Comparison of ENCODE assay signal across 18 cellular contexts in genomic region chr3:73813978-73814292, GRCh38.
DNase-seq lines count a peak whose midpoint lies in the region; TF ChIP-seq lines count a peak whose summit lies in the region.
"Had no signal": no experiment of that assay in that cellular context is flagged by ENCODE, and none has a peak within 500 bp of the region (broad histone marks: within the 10 kb centered on the region; RNA-seq: fewer than 3 reads in every experiment).

No MANE protein-coding gene starts in this region.

- H3K9me2 ChIP-seq in hepatocyte (replicated peaks; ENCODE audit: insufficient read depth) (no peaks in the 10 kb centered on the region), neural cell (ENCODE audit: insufficient read depth, low read length) (no peaks in the 10 kb centered on the region)

- H3K79me2 ChIP-seq in hepatocyte (no peaks in the 10 kb centered on the region), neural cell (replicated peaks; ENCODE audit: insufficient read depth, low read length) (no peaks in the 10 kb centered on the region)

- H3K4me1 ChIP-seq in hepatocyte (ENCODE audit: insufficient read depth): no peaks in the 10 kb centered on the region
- peaks cover 0 to 11% (median 8%) of the 10 kb centered on the region in 5 donors for H3K4me1 ChIP-seq in subcutaneous abdominal adipose tissue (ENCODE audit: control insufficient read depth in 5 of 5, insufficient read depth in 5 of 5, low read length in 5 of 5)
- no peaks in the 10 kb centered on the region for H3K4me1 ChIP-seq in testis
- H3K4me1 ChIP-seq: A549, Caco-2 had no signal

- peak overlapping the region; percentile 26 for H3K4me2 ChIP-seq in hepatocyte
- H3K4me2 ChIP-seq in neural cell (ENCODE audit: low read length): no peak overlapping the region
- H3K4me2 ChIP-seq: A549 had no signal

- no peak overlapping the region for H2AFZ ChIP-seq in hepatocyte
- H2AFZ ChIP-seq in neural cell (ENCODE audit: low read depth, low read length): no peak overlapping the region
- H2AFZ ChIP-seq: GM23248 had no signal

- no peaks in the 10 kb centered on the region for H3K36me3 ChIP-seq in hepatocyte (replicated peaks; ENCODE audit: insufficient read depth, low read depth)
- no peaks in the 10 kb centered on the region for H3K36me3 ChIP-seq in neural cell (ENCODE audit: insufficient read depth, low read length)
- no peaks in the 10 kb centered on the region for H3K36me3 ChIP-seq in subcutaneous abdominal adipose tissue (ENCODE audit: control insufficient read depth in 5 of 5, insufficient read depth in 5 of 5, low read length in 5 of 5)
- H3K36me3 ChIP-seq in testis (ENCODE audit: low read depth, missing control alignments): no peaks in the 10 kb centered on the region

- DNase-seq in HL-60 (ENCODE audit: low read depth in 1 of 2, low spot score in 1 of 2): no peak
- DNase-seq in hepatocyte (ENCODE audit: low spot score): no peak
- DNase-seq in GM10266 (ENCODE audit: extremely low spot score): no peak
- DNase-seq in testis: no peak
- no peak for DNase-seq in NCI-H1694 (lab: John Stamatoyannopoulos, UW)
- DNase-seq in globus pallidus (ENCODE audit: low spot score): no peak
- DNase-seq: 8988T; C1 segment of cervical spinal cord; Caco-2; CD8-positive, alpha-beta T cell; DMS79; EL; GDM1; H9 had no signal

- no peak overlapping the region for H3K4me3 ChIP-seq in HL-60 (replicated peaks; ENCODE audit: insufficient read depth, low read length)
- no peak overlapping the region for H3K4me3 ChIP-seq in hepatocyte
- no peak overlapping the region for H3K4me3 ChIP-seq in neural cell (ENCODE audit: low read length)
- no peak overlapping the region for H3K4me3 ChIP-seq in subcutaneous abdominal adipose tissue (ENCODE audit: low read depth in 1 of 5, low read length in 5 of 5)
- no peak overlapping the region for H3K4me3 ChIP-seq in testis
- H3K4me3 ChIP-seq: A549, GM23248 had no signal

- WGBS in hepatocyte (ENCODE audit: low lambda C conversion rate, missing lambda C conversion rate): 85% methylated on average over 2 of the region's 2 CpGs
- WGBS in testis, 2 donors: 90 to 95% methylated on average over 2 of the region's 2 CpGs

- peak overlapping the region; percentile 65 for H3K27ac ChIP-seq in HL-60 (replicated peaks)
- H3K27ac ChIP-seq in hepatocyte: peak overlapping the region; percentile 32
- H3K27ac ChIP-seq in neural cell (ENCODE audit: low read length): peak overlapping the region; percentile 60
- peak overlapping the region; percentile 12 for H3K27ac ChIP-seq in subcutaneous abdominal adipose tissue (ENCODE audit: low read depth, low read length)
- H3K27ac ChIP-seq in testis: no peak overlapping the region
- H3K27ac ChIP-seq: A549, GM23248 had no signal

- no peak for TF ChIP-seq RAD21 in neural cell (conservative IDR thresholded peaks at IDR 0.05)

- intact Hi-C loops in testis (cut with DNase I; ENCODE audit: low total_unique reads): no loop called here

- H3K9me3 ChIP-seq in hepatocyte (ENCODE audit: low read depth): no peaks in the 10 kb centered on the region
- no peaks in the 10 kb centered on the region for H3K9me3 ChIP-seq in neural cell (ENCODE audit: low read length)
- H3K9me3 ChIP-seq in subcutaneous abdominal adipose tissue (ENCODE audit: control insufficient read depth in 5 of 5, low read length in 5 of 5): no peaks in the 10 kb centered on the region
- no peaks in the 10 kb centered on the region for H3K9me3 ChIP-seq in testis
- H3K9me3 ChIP-seq: A549, Caco-2 had no signal

- H4K20me1 ChIP-seq in hepatocyte (ENCODE audit: insufficient read depth, poor library complexity, severe bottlenecking): no peaks in the 10 kb centered on the region
- no peaks in the 10 kb centered on the region for H4K20me1 ChIP-seq in neural cell (ENCODE audit: insufficient read depth)

- H3K27me3 ChIP-seq in HL-60 (ENCODE audit: insufficient read depth, poor library complexity, severe bottlenecking) (no peaks in the 10 kb centered on the region), hepatocyte (no peaks in the 10 kb centered on the region), neural cell (ENCODE audit: insufficient read depth, low read depth, low read length) (no peaks in the 10 kb centered on the region), subcutaneous abdominal adipose tissue (ENCODE audit: control insufficient read depth in 5 of 5, insufficient read depth in 4 of 5, low read length in 5 of 5) (no peaks in the 10 kb centered on the region), testis (no peaks in the 10 kb centered on the region)

- TF ChIP-seq CTCF in HL-60 (IDR thresholded peaks at IDR 0.05; ENCODE audit: insufficient read depth, low read length): no peak
- TF ChIP-seq CTCF in hepatocyte (IDR thresholded peaks at IDR 0.05; ENCODE audit: poor library complexity): no peak
- TF ChIP-seq CTCF in neural cell (IDR thresholded peaks at IDR 0.05; ENCODE audit: poor library complexity, severe bottlenecking): no peak
- TF ChIP-seq CTCF in GM10266 (IDR thresholded peaks at IDR 0.05; ENCODE audit: control insufficient read depth, insufficient read depth, low read depth, missing control alignments): no peak
- no peak for TF ChIP-seq CTCF in testis (IDR thresholded peaks at IDR 0.05)

- H3K9ac ChIP-seq in neural cell (ENCODE audit: low read length) (no peak overlapping the region), subcutaneous abdominal adipose tissue (ENCODE audit: low read length in 5 of 5) (no peak overlapping the region)
- H3K9ac ChIP-seq: GM23248 had no signal

- TF ChIP-seq EP300 in neural cell (conservative IDR thresholded peaks at IDR 0.05; ENCODE audit: poor library complexity, severe bottlenecking): peak; percentile 80

- no peak for TF ChIP-seq POLR2A in testis (IDR thresholded peaks at IDR 0.05)

- H3F3A ChIP-seq in neural cell (ENCODE audit: insufficient read depth, low read length, poor library complexity, severe bottlenecking): no peaks in the 10 kb centered on the region

TF ChIP-seq in neural cell, 6 proteins besides CTCF, POLR2A, EP300 and RAD21:
- TF ChIP-seq EZH2 (IDR thresholded peaks at IDR 0.05; ENCODE audit: borderline replicate concordance, insufficient read depth, low read length, poor library complexity, severe bottlenecking): no peak
- no peak for TF ChIP-seq MXI1 (conservative IDR thresholded peaks at IDR 0.05; ENCODE audit: poor library complexity, severe bottlenecking)
- TF ChIP-seq, protein P1, sequence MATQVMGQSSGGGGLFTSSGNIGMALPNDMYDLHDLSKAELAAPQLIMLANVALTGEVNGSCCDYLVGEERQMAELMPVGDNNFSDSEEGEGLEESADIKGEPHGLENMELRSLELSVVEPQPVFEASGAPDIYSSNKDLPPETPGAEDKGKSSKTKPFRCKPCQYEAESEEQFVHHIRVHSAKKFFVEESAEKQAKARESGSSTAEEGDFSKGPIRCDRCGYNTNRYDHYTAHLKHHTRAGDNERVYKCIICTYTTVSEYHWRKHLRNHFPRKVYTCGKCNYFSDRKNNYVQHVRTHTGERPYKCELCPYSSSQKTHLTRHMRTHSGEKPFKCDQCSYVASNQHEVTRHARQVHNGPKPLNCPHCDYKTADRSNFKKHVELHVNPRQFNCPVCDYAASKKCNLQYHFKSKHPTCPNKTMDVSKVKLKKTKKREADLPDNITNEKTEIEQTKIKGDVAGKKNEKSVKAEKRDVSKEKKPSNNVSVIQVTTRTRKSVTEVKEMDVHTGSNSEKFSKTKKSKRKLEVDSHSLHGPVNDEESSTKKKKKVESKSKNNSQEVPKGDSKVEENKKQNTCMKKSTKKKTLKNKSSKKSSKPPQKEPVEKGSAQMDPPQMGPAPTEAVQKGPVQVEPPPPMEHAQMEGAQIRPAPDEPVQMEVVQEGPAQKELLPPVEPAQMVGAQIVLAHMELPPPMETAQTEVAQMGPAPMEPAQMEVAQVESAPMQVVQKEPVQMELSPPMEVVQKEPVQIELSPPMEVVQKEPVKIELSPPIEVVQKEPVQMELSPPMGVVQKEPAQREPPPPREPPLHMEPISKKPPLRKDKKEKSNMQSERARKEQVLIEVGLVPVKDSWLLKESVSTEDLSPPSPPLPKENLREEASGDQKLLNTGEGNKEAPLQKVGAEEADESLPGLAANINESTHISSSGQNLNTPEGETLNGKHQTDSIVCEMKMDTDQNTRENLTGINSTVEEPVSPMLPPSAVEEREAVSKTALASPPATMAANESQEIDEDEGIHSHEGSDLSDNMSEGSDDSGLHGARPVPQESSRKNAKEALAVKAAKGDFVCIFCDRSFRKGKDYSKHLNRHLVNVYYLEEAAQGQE (IDR thresholded peaks at IDR 0.05; ENCODE audit: borderline replicate concordance): peak; percentile 76
- TF ChIP-seq POLR2AphosphoS5 (IDR thresholded peaks at IDR 0.05): peak; percentile 35

Comparison
In these comparisons a context has a peak if more than half of its experiments do, and no peak if none do; other contexts are left out.
1. H3K27ac ChIP-seq: peak in HL-60 (single experiment), hepatocyte (single experiment), neural cell (single experiment) and subcutaneous abdominal adipose tissue (single experiment); none in testis (0 of 2).